ENCODE assay signal across 18 cellular contexts in the genomic region with DNA sequence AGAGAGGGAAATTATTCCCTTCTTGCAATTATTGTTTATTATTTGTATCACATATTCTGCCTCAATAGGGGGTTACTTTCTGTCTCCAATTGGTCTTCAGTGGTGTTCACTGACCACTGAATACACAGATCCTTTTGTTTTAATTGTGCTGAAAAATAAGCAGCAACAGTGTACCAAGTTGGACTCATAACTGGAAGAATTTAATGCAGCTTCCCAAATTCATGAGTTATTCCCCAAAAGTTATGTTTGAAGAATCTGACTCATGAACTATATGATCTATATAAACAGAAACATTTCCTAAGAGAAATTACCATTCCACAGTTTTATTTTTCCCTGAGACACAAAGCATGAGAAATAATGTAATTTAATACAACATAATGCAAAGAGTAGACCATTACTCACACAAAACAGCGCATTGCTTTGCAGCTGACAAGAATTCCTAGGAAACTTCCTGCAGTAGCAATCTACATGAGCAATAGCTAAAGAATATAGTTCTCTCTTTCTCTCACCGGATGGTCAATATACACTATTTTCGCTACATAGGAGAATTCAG.
A peak's percentile ranks its signal among the peaks of the same experiment; 100 is the strongest.
DNase-seq lines count a peak whose midpoint lies in the region; ATAC-seq and TF ChIP-seq lines count a peak whose summit lies in the region.
"Had no signal": no experiment of that assay in that cellular context is flagged by ENCODE, and none has a peak within 500 bp of the region (broad histone marks: within the 10 kb centered on the region; RNA-seq: fewer than 3 reads in every experiment).

No MANE protein-coding gene starts in this region.

- H2AK5ac ChIP-seq in IMR-90 (ENCODE audit: low read depth, low read length) (no peak overlapping the region), mesendoderm (ENCODE audit: low read length) (no peak overlapping the region)

- peaks cover 2% of the 10 kb centered on the region; the same call in 1 of the 2 replicates for H3K4me1 ChIP-seq in IMR-90 (ENCODE audit: control insufficient read depth, insufficient read depth, low read length)
- no peaks in the 10 kb centered on the region for H3K4me1 ChIP-seq in mesendoderm (ENCODE audit: control insufficient read depth, low read depth, low read length)
- H3K4me1 ChIP-seq in effector memory CD4-positive, alpha-beta T cell (ENCODE audit: control insufficient read depth, insufficient read depth, low read length, poor library complexity, severe bottlenecking): no peaks in the 10 kb centered on the region
- H3K4me1 ChIP-seq: SJSA1 had no signal

- H2BK120ac ChIP-seq in IMR-90 (ENCODE audit: low read depth, low read length) (no peak overlapping the region), mesendoderm (ENCODE audit: low read depth, low read length) (no peak overlapping the region)

- TF ChIP-seq POLR2A in IMR-90 (IDR thresholded peaks at IDR 0.05; ENCODE audit: low read depth, low read length): no peak

- H3K23ac ChIP-seq in IMR-90 (ENCODE audit: low read depth, low read length) (no peak overlapping the region), mesendoderm (ENCODE audit: low read length) (no peak overlapping the region)

- H4K5ac ChIP-seq in IMR-90 (ENCODE audit: low read depth, low read length) (no peak overlapping the region), mesendoderm (ENCODE audit: low read length) (no peak overlapping the region)

- peaks cover 4% of the 10 kb centered on the region for H3K27me3 Mint-ChIP-seq in T-helper 17 cell

- no peak for TF ChIP-seq RAD21 in IMR-90 (IDR thresholded peaks at IDR 0.05; ENCODE audit: low read length)

- no CpG with 5 or more reads among the region's 3 CpGs for WGBS in IMR-90 (ENCODE audit: extremely low coverage in 2 of 2, insufficient read length in 1 of 2), 2 experiments
- WGBS in mesendoderm (ENCODE audit: extremely low coverage, insufficient coverage, low lambda C conversion rate): no CpG with 5 or more reads among the region's 3 CpGs

- H3K9me1 ChIP-seq in IMR-90 (ENCODE audit: insufficient read depth, low read length): no peaks in the 10 kb centered on the region

- TF ChIP-seq CTCF in AG04450 (IDR thresholded peaks at IDR 0.05; ENCODE audit: low read depth, low read length): no peak
- no peak for TF ChIP-seq CTCF in IMR-90 (conservative IDR thresholded peaks at IDR 0.05; ENCODE audit: low read depth, low read length)
- no peak for TF ChIP-seq CTCF in brain microvascular endothelial cell (IDR thresholded peaks at IDR 0.05; ENCODE audit: low read depth, low read length, missing control alignments)

- H3K4me3 ChIP-seq in AG04450 (ENCODE audit: low read depth, low read length): no peak overlapping the region
- H3K4me3 ChIP-seq in IMR-90 (ENCODE audit: insufficient read depth, low read depth, low read length): no peak overlapping the region
- H3K4me3 ChIP-seq in brain microvascular endothelial cell (ENCODE audit: low read depth, low read length): no peak overlapping the region
- no peak overlapping the region for H3K4me3 ChIP-seq in mesendoderm (ENCODE audit: low read length)
- H3K4me3 ChIP-seq in effector memory CD4-positive, alpha-beta T cell (ENCODE audit: insufficient read depth, low read depth, low read length, poor library complexity, severe bottlenecking): no peak overlapping the region
- H3K4me3 ChIP-seq: GM12878, SJSA1 had no signal

- no peak overlapping the region for H3K4ac ChIP-seq in IMR-90 (ENCODE audit: low read depth, low read length)
- no peak overlapping the region for H3K4ac ChIP-seq in mesendoderm (ENCODE audit: low read depth, low read length)

- dilution Hi-C loops in IMR-90 (cut with HindIII; ENCODE audit: low sequenced_read_pairs, unreplicated experiment): no loop called here

- H4K20me1 ChIP-seq in IMR-90 (ENCODE audit: insufficient read depth, low read length): no peaks in the 10 kb centered on the region

- H3K79me1 ChIP-seq in IMR-90 (ENCODE audit: low read depth in 1 of 2, low read length in 2 of 2) (no peaks in the 10 kb centered on the region), mesendoderm (ENCODE audit: low read length) (no peaks in the 10 kb centered on the region)

- DNase-seq in AG04450 (ENCODE audit: low read depth, low spot score) (peak; percentile 60), IMR-90 (peak; percentile 87), brain microvascular endothelial cell (peak; percentile 55), non-pigmented ciliary epithelial cell (ENCODE audit: low read depth) (peak; percentile 38), T-helper 17 cell (no peak), mesendoderm (no peak), NCI-H1092 treated with DMSO at 0.1 percent for 48 hours (lab: John Stamatoyannopoulos, UW) (no peak)
- no peak for DNase-seq in effector memory CD4-positive, alpha-beta T cell
- DNase-seq: H9, NCI-H1694, NCI-H2107, NCI-H226, NCI-H526 treated with DMSO at 0.1 percent for 48 hours, OCI-M1 had no signal

- H4K8ac ChIP-seq in IMR-90 (ENCODE audit: low read depth in 2 of 2, low read length in 2 of 2) (no peak overlapping the region), mesendoderm (ENCODE audit: low read depth, low read length) (no peak overlapping the region)

- in situ Hi-C loops in IMR-90 (cut with MboI; ENCODE audit: low sequenced_read_pairs) (no loop called here), brain microvascular endothelial cell (cut with HindIII; ENCODE audit: low pct_ligation_motif_present, low sequenced_read_pairs) (no loop called here)

- H3K27ac Mint-ChIP-seq in T-helper 17 cell: no peak overlapping the region
- H3K27ac Mint-ChIP-seq: H9 had no signal

- H3K36me3 ChIP-seq in IMR-90 (ENCODE audit: control insufficient read depth, insufficient read depth, low read length): no peaks in the 10 kb centered on the region
- no peaks in the 10 kb centered on the region for H3K36me3 ChIP-seq in brain microvascular endothelial cell (replicated peaks)
- H3K36me3 ChIP-seq in mesendoderm (ENCODE audit: control insufficient read depth, insufficient read depth, low read length): no peaks in the 10 kb centered on the region
- no peaks in the 10 kb centered on the region for H3K36me3 ChIP-seq in effector memory CD4-positive, alpha-beta T cell (ENCODE audit: control insufficient read depth, insufficient read depth, low read length)
- H3K36me3 ChIP-seq: SJSA1 had no signal

- H3K9ac ChIP-seq in IMR-90 (ENCODE audit: low read depth, low read length): no peak overlapping the region
- no peak overlapping the region for H3K9ac ChIP-seq in mesendoderm (ENCODE audit: low read length)

- H3K27ac ChIP-seq in AG04450 (ENCODE audit: low read depth, low read length) (no peak overlapping the region), IMR-90 (ENCODE audit: insufficient read depth, low read length) (no peak overlapping the region), brain microvascular endothelial cell (peak overlapping the region; percentile 17), mesendoderm (ENCODE audit: low read depth, low read length) (no peak overlapping the region)
- H3K27ac ChIP-seq in effector memory CD4-positive, alpha-beta T cell (ENCODE audit: insufficient read depth, low read length, poor library complexity, severe bottlenecking): no peak overlapping the region
- H3K27ac ChIP-seq: C4-2B, RWPE1, SJSA1 had no signal

- ATAC-seq in IMR-90 (ENCODE audit: low read depth) (peak; percentile 84), T-helper 17 cell (no peak)
- ATAC-seq: GM12878 had no signal

- no peaks in the 10 kb centered on the region for H3K79me2 ChIP-seq in mesendoderm (ENCODE audit: control insufficient read depth, insufficient read depth, low read length)

- intact Hi-C loops in IMR-90 (cut with micrococcal nuclease): no loop called here

- no peak overlapping the region for H2BK20ac ChIP-seq in IMR-90 (ENCODE audit: low read depth, low read length)

- no peak overlapping the region for H3K4me3 Mint-ChIP-seq in T-helper 17 cell
- H3K4me3 Mint-ChIP-seq: H9 had no signal

- POLR2A ChIA-PET in AG04450 (lab: Yijun Ruan, JAX): interaction anchor here (1.0 kb wide), 1 partner anchor 40 kb away, joined by 3 read pairs; no protein-coding TSS in a partner anchor
- POLR2A ChIA-PET in IMR-90 (lab: Charles Lee; ENCODE audit: unreplicated experiment): no interaction called here

- H3K56ac ChIP-seq in IMR-90 (ENCODE audit: extremely low read depth, insufficient read depth, low read length) (no peak overlapping the region), mesendoderm (ENCODE audit: low read length) (no peak overlapping the region)

- H4K91ac ChIP-seq in IMR-90 (ENCODE audit: insufficient read depth, low read depth, low read length): no peak overlapping the region

- H3K9me3 ChIP-seq in AG04450 (ENCODE audit: control insufficient read depth, insufficient read depth, low read length) (no peaks in the 10 kb centered on the region), IMR-90 (ENCODE audit: control insufficient read depth, insufficient read depth, low read length) (no peaks in the 10 kb centered on the region), T-helper 17 cell (ENCODE audit: control insufficient read depth, low read length, poor library complexity, severe bottlenecking) (no peaks in the 10 kb centered on the region)
- H3K9me3 ChIP-seq in effector memory CD4-positive, alpha-beta T cell (ENCODE audit: control insufficient read depth, low read length): no peaks in the 10 kb centered on the region
- H3K9me3 ChIP-seq: SJSA1 had no signal

- H2BK15ac ChIP-seq in IMR-90 (ENCODE audit: low read depth, low read length) (no peak overlapping the region), mesendoderm (replicated peaks; ENCODE audit: low read depth) (no peak overlapping the region)

- H2AK9ac ChIP-seq in IMR-90 (replicated peaks; ENCODE audit: low read depth, low read length, poor library complexity): no peak overlapping the region

- no peaks in the 10 kb centered on the region for H3K36me3 Mint-ChIP-seq in T-helper 17 cell (ENCODE audit: low read depth)

- no peak overlapping the region for H2AFZ ChIP-seq in IMR-90 (replicated peaks; ENCODE audit: low read length, poor library complexity)

- BruUV-seq in IMR-90 (replicated peaks; lab: Mats Ljungman, UMichigan): no TSS peak

- CTCF ChIA-PET in AG04450 (lab: Charles Lee) (no interaction called here), IMR-90 (lab: Yijun Ruan, JAX) (no interaction called here)

- no peak overlapping the region for H2BK5ac ChIP-seq in IMR-90 (ENCODE audit: low read depth, low read length, poor library complexity, severe bottlenecking)
- no peak overlapping the region for H2BK5ac ChIP-seq in mesendoderm (ENCODE audit: low read length)

- no peaks in the 10 kb centered on the region for H3K4me1 Mint-ChIP-seq in T-helper 17 cell

- no peak overlapping the region for H3K18ac ChIP-seq in IMR-90 (ENCODE audit: low read depth, low read length)
- H3K18ac ChIP-seq in mesendoderm (ENCODE audit: low read length): no peak overlapping the region

- no peak overlapping the region for H3K14ac ChIP-seq in IMR-90 (replicated peaks; ENCODE audit: low read depth, low read length)

- no peaks in the 10 kb centered on the region for H3K27me3 ChIP-seq in AG04450 (ENCODE audit: control insufficient read depth, insufficient read depth, low read length)
- no peaks in the 10 kb centered on the region; the same call in 1 of the 2 replicates for H3K27me3 ChIP-seq in IMR-90 (ENCODE audit: control insufficient read depth, insufficient read depth, low read length)
- no peaks in the 10 kb centered on the region for H3K27me3 ChIP-seq in brain microvascular endothelial cell (replicated peaks)
- no peaks in the 10 kb centered on the region for H3K27me3 ChIP-seq in mesendoderm (ENCODE audit: insufficient read depth, low read length, poor library complexity)
- no peaks in the 10 kb centered on the region for H3K27me3 ChIP-seq in effector memory CD4-positive, alpha-beta T cell (replicated peaks; ENCODE audit: control insufficient read depth, insufficient read depth, low read length, poor library complexity, severe bottlenecking)
- H3K27me3 ChIP-seq: SJSA1 had no signal

- H3K4me2 ChIP-seq in IMR-90 (ENCODE audit: low read depth, low read length) (no peak overlapping the region), mesendoderm (ENCODE audit: low read length) (no peak overlapping the region)

Comparison
In these comparisons a context has a peak if more than half of its experiments do, and no peak if none do; other contexts are left out.
1. DNase-seq: peak in AG04450 (single experiment), IMR-90 (single experiment), brain microvascular endothelial cell (single experiment) and non-pigmented ciliary epithelial cell (single experiment); none in T-helper 17 cell (0 of 3), mesendoderm (single experiment), NCI-H1092 treated with DMSO at 0.1 percent for 48 hours (single experiment) and effector memory CD4-positive, alpha-beta T cell (0 of 3).